20 cellular contexts compared by ENCODE assay signal in the genomic region with DNA sequence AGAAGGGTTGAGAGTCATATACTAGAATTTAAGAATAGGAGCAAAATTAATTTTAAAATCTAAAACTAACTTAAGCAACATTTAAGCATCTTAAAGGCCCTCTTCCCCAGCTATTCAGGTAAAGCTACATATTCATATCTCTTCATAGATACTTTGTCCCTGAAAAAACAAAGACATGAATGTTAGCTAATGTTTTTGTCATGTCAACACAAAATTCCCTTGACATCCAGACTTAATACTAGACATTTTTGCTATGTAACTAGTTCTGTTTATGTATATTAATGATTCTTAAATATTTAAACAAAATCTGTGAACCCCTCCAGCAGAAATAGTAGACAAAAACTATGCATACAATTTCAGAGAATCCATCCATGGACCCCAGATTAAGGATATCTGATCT.
"Had no signal": no experiment of that assay in that cellular context is flagged by ENCODE, and none has a peak within 500 bp of the region (broad histone marks: within the 10 kb centered on the region; RNA-seq: fewer than 3 reads in every experiment).

No MANE protein-coding gene starts in this region.

- ATAC-seq: left cardiac atrium; lower lobe of right lung; stimulated activated naive CD8-positive, alpha-beta T cell treated with anti-CD3 and anti-CD28 coated beads, Interleukin-15, Interleukin-2, amounts not matched to agents 100 U/mL and 50 U/mL, for 24 hours had no signal

- H3K4me2 ChIP-seq: hepatocyte had no signal

- H2AFZ ChIP-seq: hepatocyte had no signal

- H3K4me3 Mint-ChIP-seq: type B pancreatic cell had no signal

- H3K27ac Mint-ChIP-seq: type B pancreatic cell had no signal

- DNase-seq: colonic mucosa; dermis blood vessel endothelial cell; foreskin melanocyte; head of caudate nucleus; kidney; left cardiac atrium; left ventricle myocardium inferior; lower lobe of right lung; mesenchymal stem cell; midbrain; posterior cingulate gyrus; small intestine; stimulated activated CD4-positive, alpha-beta T cell treated with anti-CD3 and anti-CD28 coated beads, Interleukin-2, amount 100 ng/mL, for 48 hours; stimulated activated naive CD8-positive, alpha-beta T cell treated with anti-CD3 and anti-CD28 coated beads, Interleukin-15, Interleukin-2, amounts not matched to agents 100 U/mL and 50 U/mL, for 24 hours; thyroid gland had no signal

- H3K4me1 ChIP-seq: colonic mucosa, lower lobe of right lung, suprapubic skin, thyroid gland had no signal

- H3K27ac ChIP-seq: colonic mucosa, hepatocyte, left ventricle myocardium inferior, lower lobe of right lung, neutrophil, suprapubic skin, thyroid gland had no signal

- FAIRE-seq: kidney, small intestine, urothelium cell line had no signal

- H3K27me3 ChIP-seq: colonic mucosa, hepatocyte, neutrophil, suprapubic skin, thyroid gland had no signal

- H3K9me3 Mint-ChIP-seq: type B pancreatic cell had no signal

- H3K9me3 ChIP-seq: colonic mucosa, left ventricle myocardium inferior, lower lobe of right lung, neutrophil, suprapubic skin, thyroid gland had no signal

- H3K27me3 Mint-ChIP-seq: type B pancreatic cell had no signal

- H3K4me3 ChIP-seq: colonic mucosa, hepatocyte, left ventricle myocardium inferior, lower lobe of right lung, suprapubic skin, thyroid gland had no signal
